9 cellular contexts compared by ENCODE assay signal in the genomic region with DNA sequence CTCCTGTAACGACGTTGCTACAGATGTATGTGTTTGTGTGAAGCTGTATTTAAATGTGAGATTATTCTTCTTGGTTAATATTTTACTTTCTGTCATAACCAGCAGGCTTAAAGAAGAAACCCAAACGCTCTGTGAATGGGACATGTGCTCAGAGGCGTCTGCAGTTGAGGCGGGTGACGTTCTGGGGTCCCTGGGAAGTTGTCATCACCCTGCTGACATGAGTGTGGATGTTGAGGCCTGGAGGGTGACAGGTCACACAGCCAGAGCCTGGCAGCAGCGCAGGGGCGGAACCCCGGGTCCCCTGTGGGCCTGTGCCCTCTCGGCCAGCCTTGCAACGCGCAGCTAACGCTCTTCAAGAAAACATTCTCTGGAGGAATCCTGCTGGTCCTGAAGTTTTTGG. TPM values are rescaled to one million over a fixed set of nuclear protein-coding genes. Genes with fewer than 3 reads are reported as not detected.
A peak's percentile ranks its signal among the peaks of the same experiment; 100 is the strongest.
DNase-seq lines count a peak whose midpoint lies in the region; ATAC-seq and TF ChIP-seq lines count a peak whose summit lies in the region.
"Had no signal": no experiment of that assay in that cellular context is flagged by ENCODE, and none has a peak within 500 bp of the region (broad histone marks: within the 10 kb centered on the region; RNA-seq: fewer than 3 reads in every experiment).

No MANE protein-coding gene starts in this region.

- H3K27me3 Mint-ChIP-seq in CD14-positive monocyte (ENCODE audit: low read depth in 3 of 3) (peaks cover 0 to 5% (median 3%) of the 10 kb centered on the region in 3 donors), progenitor cell of endocrine pancreas (peaks cover 4% of the 10 kb centered on the region)
- no peaks in the 10 kb centered on the region for H3K27me3 Mint-ChIP-seq in effector memory CD8-positive, alpha-beta T cell

- TF ChIP-seq CTCF in CD14-positive monocyte (IDR thresholded peaks at IDR 0.05) = peak; percentile 15
- no peak for TF ChIP-seq CTCF in osteoblast (IDR thresholded peaks at IDR 0.05; ENCODE audit: extremely low read depth, low read depth, low read length)
- no peak for TF ChIP-seq CTCF in progenitor cell of endocrine pancreas (IDR thresholded peaks at IDR 0.05; ENCODE audit: unreplicated experiment)

- no peak overlapping the region for H3K4me3 ChIP-seq in osteoblast (ENCODE audit: insufficient read depth, low read length)
- H3K4me3 ChIP-seq: thyroid gland had no signal

- H3K36me3 ChIP-seq in osteoblast (ENCODE audit: insufficient read depth, low read length) = peaks cover 9% of the 10 kb centered on the region
- H3K36me3 ChIP-seq: thyroid gland had no signal

- peak overlapping the region; percentile 78 for H3K27ac ChIP-seq in osteoblast (ENCODE audit: low read depth, low read length)
- H3K27ac ChIP-seq: thyroid gland had no signal

- H3K4me2 ChIP-seq in osteoblast (ENCODE audit: insufficient read depth, low read length) = no peak overlapping the region

- H3K9me3 ChIP-seq in osteoblast (ENCODE audit: low read depth, low read length) = no peaks in the 10 kb centered on the region
- H3K9me3 ChIP-seq: thyroid gland had no signal

- no peaks in the 10 kb centered on the region for H3K27me3 ChIP-seq in osteoblast (ENCODE audit: insufficient read depth, low read length)
- H3K27me3 ChIP-seq: thyroid gland had no signal

- H3K79me2 ChIP-seq in osteoblast (ENCODE audit: insufficient read depth, low read length) = peaks cover 70% of the 10 kb centered on the region

- peak; percentile 3 for ATAC-seq in HG02938 (IDR thresholded peaks at IDR 0.05; ENCODE audit: unreplicated experiment)
- no peak for ATAC-seq in effector memory CD8-positive, alpha-beta T cell (replicated peaks)
- ATAC-seq in GM19452 (IDR thresholded peaks at IDR 0.05; ENCODE audit: unreplicated experiment) = no peak

- peaks cover 49% of the 10 kb centered on the region for H3K4me1 Mint-ChIP-seq in CD14-positive monocyte
- peaks cover 38 to 54% of the 10 kb centered on the region in 2 donors for H3K4me1 Mint-ChIP-seq in effector memory CD8-positive, alpha-beta T cell (ENCODE audit: low read depth in 2 of 2)
- H3K4me1 Mint-ChIP-seq in progenitor cell of endocrine pancreas (ENCODE audit: low read depth) = peaks cover 29% of the 10 kb centered on the region

- intact Hi-C loops in CD14-positive monocyte (cut with micrococcal nuclease) = loop anchor here (2.0 to 10.0 kb wide), 4 partner anchors 13 to 161 kb away; no protein-coding TSS in a partner anchor

- H3K9me3 Mint-ChIP-seq in CD14-positive monocyte (peaks cover 0 to 3% (median 0%) of the 10 kb centered on the region in 7 donors), progenitor cell of endocrine pancreas (ENCODE audit: low read depth) (no peaks in the 10 kb centered on the region)
- H3K9me3 Mint-ChIP-seq in effector memory CD8-positive, alpha-beta T cell = no peaks in the 10 kb centered on the region

- H3K36me3 Mint-ChIP-seq in CD14-positive monocyte (peaks cover 34 to 55% of the 10 kb centered on the region in 2 donors), progenitor cell of endocrine pancreas (ENCODE audit: insufficient read depth) (no peaks in the 10 kb centered on the region)
- H3K36me3 Mint-ChIP-seq in effector memory CD8-positive, alpha-beta T cell (ENCODE audit: insufficient read depth) = peaks cover 53% of the 10 kb centered on the region

- H2AFZ ChIP-seq in osteoblast (ENCODE audit: low read length) = no peak overlapping the region

- H4K20me1 ChIP-seq in osteoblast (ENCODE audit: insufficient read depth, low read length) = peaks cover 10% of the 10 kb centered on the region

- H3K4me1 ChIP-seq in osteoblast (ENCODE audit: insufficient read depth, low read length) = peaks cover 34% of the 10 kb centered on the region

- peak overlapping the region in 1 of 2 donors; percentile 21 for H3K4me3 Mint-ChIP-seq in CD14-positive monocyte
- H3K4me3 Mint-ChIP-seq in effector memory CD8-positive, alpha-beta T cell = peak overlapping the region; percentile 40 to 51
- no peak overlapping the region for H3K4me3 Mint-ChIP-seq in progenitor cell of endocrine pancreas (ENCODE audit: low read depth)

- DNase-seq in CD14-positive monocyte (ENCODE audit: low spot score) (peak; percentile 43), osteoblast (ENCODE audit: insufficient read length, low spot score, missing footprints) (no peak), OCI-M1 (lab: John Stamatoyannopoulos, UW) (no peak), progenitor cell of endocrine pancreas (ENCODE audit: low spot score, unreplicated experiment) (no peak)
- DNase-seq in effector memory CD8-positive, alpha-beta T cell = no peak
- no peak for DNase-seq in effector CD4-positive, alpha-beta T cell

- H3K27ac Mint-ChIP-seq in CD14-positive monocyte (peak overlapping the region; percentile 82 to 96 (median 92)), progenitor cell of endocrine pancreas (no peak overlapping the region)
- H3K27ac Mint-ChIP-seq in effector memory CD8-positive, alpha-beta T cell = peak overlapping the region in 1 of 2 donors; percentile 91

RNA-seq across cellular contexts. Expression of gene RASA3, which starts 16.6 kb away (rescaled TPM):
- 10 to 100 TPM in 1 of 2 donors, 1 to 10 TPM in 1; 9.0 to 16.6 TPM for polyA plus RNA-seq in CD14-positive monocyte
- total RNA-seq in osteoblast = 40.7 and 41.3 TPM in 2 replicates
- total RNA-seq in progenitor cell of endocrine pancreas = 6.3 and 7.6 TPM in 2 replicates
